8 cellular contexts compared by ENCODE assay signal in the genomic region with DNA sequence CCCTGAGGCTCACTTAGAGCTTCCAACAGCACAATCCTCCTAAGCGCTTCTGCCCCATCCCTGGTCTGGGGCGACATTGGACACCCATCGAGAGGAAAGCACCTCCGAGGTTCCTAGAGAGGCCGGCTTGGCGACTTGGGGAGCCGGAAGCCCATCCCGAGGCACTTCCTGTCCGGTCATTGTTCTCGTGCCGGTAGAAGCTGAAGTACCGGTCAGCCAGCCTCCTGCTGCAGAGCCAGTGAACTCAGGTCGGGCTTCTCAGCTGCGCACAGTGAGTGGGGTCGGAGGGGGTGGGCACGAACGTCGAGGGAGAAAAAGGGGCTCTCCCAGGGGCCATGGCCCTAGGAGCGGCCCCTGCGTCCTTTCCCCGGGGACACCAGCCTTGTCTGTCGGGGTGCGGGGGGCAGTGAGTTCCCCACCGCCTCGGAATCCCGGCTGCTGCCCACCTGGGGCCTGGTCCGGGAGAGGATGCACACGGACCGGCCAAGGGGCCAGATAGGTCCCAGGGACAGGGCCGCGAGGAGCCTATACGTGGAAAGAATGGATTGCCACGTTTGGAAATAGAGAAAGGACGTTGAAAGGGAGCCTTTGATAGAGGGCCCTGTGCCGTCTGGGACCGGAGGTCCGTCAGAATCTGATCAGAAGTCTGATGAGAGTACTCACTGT.
A peak's percentile ranks its signal among the peaks of the same experiment; 100 is the strongest.
DNase-seq lines count a peak whose midpoint lies in the region; ATAC-seq, FAIRE-seq and TF ChIP-seq lines count a peak whose summit lies in the region.

A gene (plus strand): TSS at position 169 of the 666 bp plus-strand sequence. CDS start 2,336 bp downstream, outside the sequence.

- peak; percentile 89 for DNase-seq in GM13976 (ENCODE audit: low spot score)
- DNase-seq in NCI-H146 (lab: John Stamatoyannopoulos, UW) = peak; percentile 88
- DNase-seq in T1000 (lab: John Stamatoyannopoulos, UW) = peak; percentile 83
- peak; percentile 88 for DNase-seq in dedifferentiated amniotic fluid mesenchymal stem cell (ENCODE audit: extremely low spot score)
- peak; percentile 88 for DNase-seq in kidney tubule cell (ENCODE audit: low spot score)
- DNase-seq in stimulated activated CD4-positive, alpha-beta T cell treated with anti-CD3 and anti-CD28 coated beads, Interleukin-12 subunit alpha, Interleukin-12 subunit beta, amount 100 ng/mL, for 4 hours = peak; percentile 39

- TF ChIP-seq CTCF in GM13976 (IDR thresholded peaks at IDR 0.05; ENCODE audit: borderline replicate concordance, control extremely low read depth, extremely low read depth, insufficient read depth, missing control alignments) = no peak

- in situ Hi-C loops in GM13976 (cut with MboI; ENCODE audit: low sequenced_read_pairs, unreplicated experiment) = no loop called here

- ATAC-seq in HG02678 (IDR thresholded peaks at IDR 0.05; ENCODE audit: unreplicated experiment) = peak; percentile 97

- FAIRE-seq in A204.1 (lab: Jason Lieb, UNC) = peak; percentile 68

Comparison
In these comparisons a context has a peak if more than half of its experiments do, and no peak if none do; other contexts are left out.
1. Peak in every context shown above with its lines: DNase-seq and ATAC-seq.
2. DNase-seq: peak in every context shown above with its lines; median percentile 89 in GM13976; 88 in NCI-H146; 88 in dedifferentiated amniotic fluid mesenchymal stem cell; 88 in kidney tubule cell; 83 in T1000; 39 in stimulated activated CD4-positive, alpha-beta T cell treated with anti-CD3 and anti-CD28 coated beads, Interleukin-12 subunit alpha, Interleukin-12 subunit beta, amount 100 ng/mL, for 4 hours.